Comparison of ENCODE assay signal across 8 cellular contexts in the genomic region with DNA sequence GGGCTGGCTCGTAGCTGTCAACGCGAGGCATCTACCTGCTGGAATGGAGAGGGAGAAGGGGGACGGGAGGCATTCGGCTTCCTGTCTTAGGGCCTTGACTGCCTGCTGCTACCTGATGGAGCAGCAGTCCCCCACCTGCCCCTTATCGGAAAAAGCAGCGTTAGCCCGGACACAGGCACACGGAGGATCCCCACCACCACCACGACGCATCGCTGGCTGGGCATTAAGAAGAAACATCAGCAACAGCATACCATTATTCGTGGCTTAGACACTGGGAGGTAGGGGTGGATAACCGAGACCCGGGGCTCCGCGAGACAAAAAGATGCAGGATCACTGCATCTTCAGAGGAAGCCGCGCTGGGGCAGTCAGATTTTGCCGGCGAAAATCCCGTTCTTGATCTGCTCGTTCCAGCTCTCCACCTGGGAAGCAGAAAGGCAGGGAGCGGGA. TPM values are rescaled to one million over a fixed set of nuclear protein-coding genes. Genes with fewer than 3 reads are reported as not detected.
DNase-seq lines count a peak whose midpoint lies in the region; ATAC-seq, FAIRE-seq and TF ChIP-seq lines count a peak whose summit lies in the region.

No MANE protein-coding gene starts in this region.

- H3K4me1 Mint-ChIP-seq in activated CD4-positive, alpha-beta T cell treated with anti-CD3 and anti-CD28 coated beads for 36 hours = peaks cover 13% of the 10 kb centered on the region
- H3K4me1 Mint-ChIP-seq in activated T-helper 2 cell treated with anti-CD3 and anti-CD28 coated beads, Interferon-gamma antibody, Interleukin-2, Interleukin-4, amounts not matched to agents 10 μg/mL and 5 μg/mL and 100 μg/mL, durations not matched to agents 14 hours and 24 hours and 36 hours (ENCODE audit: low read depth) = no peaks in the 10 kb centered on the region
- H3K4me1 Mint-ChIP-seq in immature natural killer cell = peaks cover 17% of the 10 kb centered on the region in 2 donors

- intact Hi-C loops in activated CD4-positive, alpha-beta T cell treated with anti-CD3 and anti-CD28 coated beads for 36 hours (cut with DNase I, micrococcal nuclease) = loop anchor here in 1 of 2 experiments (5.0 kb wide), 1 partner anchor 89 kb away; a partner anchor contains a TSS
- intact Hi-C loops in activated T-helper 2 cell treated with anti-CD3 and anti-CD28 coated beads, Interferon-gamma antibody, Interleukin-2, Interleukin-4, amounts not matched to agents 10 μg/mL and 5 μg/mL and 100 μg/mL, durations not matched to agents 14 hours and 24 hours and 36 hours (cut with micrococcal nuclease) = no loop called here

- no peak for TF ChIP-seq CTCF in D721Med (IDR thresholded peaks at IDR 0.05; ENCODE audit: insufficient read depth, missing control alignments)

- no peak for ATAC-seq in activated CD4-positive, alpha-beta T cell treated with anti-CD3 and anti-CD28 coated beads for 36 hours
- ATAC-seq in GM21825 (IDR thresholded peaks at IDR 0.05; ENCODE audit: unreplicated experiment) = no peak

- H3K27ac Mint-ChIP-seq in activated CD4-positive, alpha-beta T cell treated with anti-CD3 and anti-CD28 coated beads for 36 hours = no peak overlapping the region
- no peak overlapping the region for H3K27ac Mint-ChIP-seq in activated T-helper 2 cell treated with anti-CD3 and anti-CD28 coated beads, Interferon-gamma antibody, Interleukin-2, Interleukin-4, amounts not matched to agents 10 μg/mL and 5 μg/mL and 100 μg/mL, durations not matched to agents 14 hours and 24 hours and 36 hours
- H3K27ac Mint-ChIP-seq in immature natural killer cell = peak overlapping the region in 1 of 6 donors; percentile 27

- H3K9me3 Mint-ChIP-seq in activated CD4-positive, alpha-beta T cell treated with anti-CD3 and anti-CD28 coated beads for 36 hours (ENCODE audit: low read depth) = no peaks in the 10 kb centered on the region
- H3K9me3 Mint-ChIP-seq in activated T-helper 2 cell treated with anti-CD3 and anti-CD28 coated beads, Interferon-gamma antibody, Interleukin-2, Interleukin-4, amounts not matched to agents 10 μg/mL and 5 μg/mL and 100 μg/mL, durations not matched to agents 14 hours and 24 hours and 36 hours = no peaks in the 10 kb centered on the region
- no peaks in the 10 kb centered on the region for H3K9me3 Mint-ChIP-seq in immature natural killer cell

- peaks cover 0 to 10% (median 9%) of the 10 kb centered on the region in 5 donors for H3K4me1 ChIP-seq in subcutaneous abdominal adipose tissue (ENCODE audit: control insufficient read depth in 5 of 5, insufficient read depth in 5 of 5, low read length in 5 of 5)

- no peak for FAIRE-seq in D721Med (lab: Jason Lieb, UNC)

- peaks cover 42% of the 10 kb centered on the region for H3K27me3 Mint-ChIP-seq in activated CD4-positive, alpha-beta T cell treated with anti-CD3 and anti-CD28 coated beads for 36 hours
- H3K27me3 Mint-ChIP-seq in activated T-helper 2 cell treated with anti-CD3 and anti-CD28 coated beads, Interferon-gamma antibody, Interleukin-2, Interleukin-4, amounts not matched to agents 10 μg/mL and 5 μg/mL and 100 μg/mL, durations not matched to agents 14 hours and 24 hours and 36 hours (ENCODE audit: low read depth) = peaks cover 46% of the 10 kb centered on the region
- H3K27me3 Mint-ChIP-seq in immature natural killer cell (ENCODE audit: low read depth in 3 of 3) = peaks cover 4 to 16% (median 13%) of the 10 kb centered on the region in 3 donors

- no peak overlapping the region for H3K27ac ChIP-seq in subcutaneous abdominal adipose tissue (ENCODE audit: low read depth, low read length)

- H3K4me3 Mint-ChIP-seq in activated CD4-positive, alpha-beta T cell treated with anti-CD3 and anti-CD28 coated beads for 36 hours = peak overlapping the region; percentile 63
- H3K4me3 Mint-ChIP-seq in activated T-helper 2 cell treated with anti-CD3 and anti-CD28 coated beads, Interferon-gamma antibody, Interleukin-2, Interleukin-4, amounts not matched to agents 10 μg/mL and 5 μg/mL and 100 μg/mL, durations not matched to agents 14 hours and 24 hours and 36 hours (ENCODE audit: low read depth) = peak overlapping the region; percentile 64
- H3K4me3 Mint-ChIP-seq in immature natural killer cell = peak overlapping the region; percentile 75 to 90 (median 81)

- CTCF ChIA-PET in activated CD4-positive, alpha-beta T cell treated with anti-CD3 and anti-CD28 coated beads for 36 hours (lab: Charles Lee) = interaction anchor here (0.6 kb wide), 2 partner anchors 9 to 52 kb away, joined by 3 to 6 read pairs; no protein-coding TSS in a partner anchor

- H3K36me3 ChIP-seq in subcutaneous abdominal adipose tissue (ENCODE audit: control insufficient read depth in 5 of 5, insufficient read depth in 5 of 5, low read length in 5 of 5) = peaks cover 0 to 3% (median 0%) of the 10 kb centered on the region in 5 donors

- POLR2A ChIA-PET in activated CD4-positive, alpha-beta T cell treated with anti-CD3 and anti-CD28 coated beads for 36 hours (lab: Charles Lee) = no interaction called here

- DNase-seq in activated CD4-positive, alpha-beta T cell treated with anti-CD3 and anti-CD28 coated beads for 36 hours = no peak
- no peak for DNase-seq in activated CD4-positive, alpha-beta T cell treated with anti-CD3 and anti-CD28 coated beads for 4 hours
- DNase-seq in activated T-helper 2 cell treated with anti-CD3 and anti-CD28 coated beads, Interferon-gamma antibody, Interleukin-2, Interleukin-4, amounts not matched to agents 10 μg/mL and 5 μg/mL and 100 μg/mL, durations not matched to agents 14 hours and 24 hours and 36 hours (ENCODE audit: low spot score) = no peak
- no peak for DNase-seq in immature natural killer cell
- DNase-seq in D721Med (ENCODE audit: insufficient read length, low spot score) = no peak
- no peak for DNase-seq in NCI-H2171 treated with DMSO at 0.1 percent for 48 hours (lab: John Stamatoyannopoulos, UW)

- H3K27me3 ChIP-seq in subcutaneous abdominal adipose tissue (ENCODE audit: control insufficient read depth in 5 of 5, insufficient read depth in 4 of 5, low read length in 5 of 5) = peaks cover 26 to 51% (median 42%) of the 10 kb centered on the region in 5 donors

- H3K9me3 ChIP-seq in subcutaneous abdominal adipose tissue (ENCODE audit: control insufficient read depth in 5 of 5, low read length in 5 of 5) = no peaks in the 10 kb centered on the region

- H3K9ac ChIP-seq in subcutaneous abdominal adipose tissue (ENCODE audit: low read length in 5 of 5) = no peak overlapping the region

- no peaks in the 10 kb centered on the region for H3K36me3 Mint-ChIP-seq in activated CD4-positive, alpha-beta T cell treated with anti-CD3 and anti-CD28 coated beads for 36 hours (ENCODE audit: low read depth)
- H3K36me3 Mint-ChIP-seq in activated T-helper 2 cell treated with anti-CD3 and anti-CD28 coated beads, Interferon-gamma antibody, Interleukin-2, Interleukin-4, amounts not matched to agents 10 μg/mL and 5 μg/mL and 100 μg/mL, durations not matched to agents 14 hours and 24 hours and 36 hours (ENCODE audit: low read depth) = no peaks in the 10 kb centered on the region
- no peaks in the 10 kb centered on the region for H3K36me3 Mint-ChIP-seq in immature natural killer cell

- H3K4me3 ChIP-seq in subcutaneous abdominal adipose tissue (ENCODE audit: low read depth in 1 of 5, low read length in 5 of 5) = peak overlapping the region in 4 of 5 donors; percentile 2 to 57 (median 42)

RNA-seq across cellular contexts. Expression of a gene that starts 1.1 kb away (rescaled TPM):
- total RNA-seq in activated CD4-positive, alpha-beta T cell treated with anti-CD3 and anti-CD28 coated beads for 36 hours = under 1 TPM; 0.14 to 0.30 TPM
- total RNA-seq in activated T-helper 2 cell treated with anti-CD3 and anti-CD28 coated beads, Interferon-gamma antibody, Interleukin-2, Interleukin-4, amounts not matched to agents 10 μg/mL and 5 μg/mL and 100 μg/mL, durations not matched to agents 14 hours and 24 hours and 36 hours = 1.8 TPM in 1 of 2 replicates, not detected in the other
- polyA plus RNA-seq in immature natural killer cell = under 1 TPM in 1 of 3 donors, not detected in 2; 0.16 TPM

RNA-seq across cellular contexts. Expression of a gene that starts 9.7 kb away (rescaled TPM):
- total RNA-seq in activated CD4-positive, alpha-beta T cell treated with anti-CD3 and anti-CD28 coated beads for 36 hours = not detected
- not detected in 2 replicates for total RNA-seq in activated T-helper 2 cell treated with anti-CD3 and anti-CD28 coated beads, Interferon-gamma antibody, Interleukin-2, Interleukin-4, amounts not matched to agents 10 μg/mL and 5 μg/mL and 100 μg/mL, durations not matched to agents 14 hours and 24 hours and 36 hours
- polyA plus RNA-seq in immature natural killer cell = not detected

RNA-seq across cellular contexts. Expression of a gene that starts 13.7 kb away (rescaled TPM):
- total RNA-seq in activated CD4-positive, alpha-beta T cell treated with anti-CD3 and anti-CD28 coated beads for 36 hours = 10 to 100 TPM; 27.5 to 32.3 TPM
- total RNA-seq in activated T-helper 2 cell treated with anti-CD3 and anti-CD28 coated beads, Interferon-gamma antibody, Interleukin-2, Interleukin-4, amounts not matched to agents 10 μg/mL and 5 μg/mL and 100 μg/mL, durations not matched to agents 14 hours and 24 hours and 36 hours = 34.3 and 35.3 TPM in 2 replicates
- 1 to 10 TPM in 2 of 3 donors, under 1 TPM in 1; 0.79 to 2.2 (median 2.1) TPM for polyA plus RNA-seq in immature natural killer cell

RNA-seq across cellular contexts. Expression of a gene that starts 16.9 kb away (rescaled TPM):
- total RNA-seq in activated CD4-positive, alpha-beta T cell treated with anti-CD3 and anti-CD28 coated beads for 36 hours = under 1 TPM; 0.09 to 0.18 TPM
- total RNA-seq in activated T-helper 2 cell treated with anti-CD3 and anti-CD28 coated beads, Interferon-gamma antibody, Interleukin-2, Interleukin-4, amounts not matched to agents 10 μg/mL and 5 μg/mL and 100 μg/mL, durations not matched to agents 14 hours and 24 hours and 36 hours = 0.25 and 0.32 TPM in 2 replicates
- not detected for polyA plus RNA-seq in immature natural killer cell

RNA-seq across cellular contexts. Expression of a gene that starts 23.2 kb away (rescaled TPM):
- total RNA-seq in activated CD4-positive, alpha-beta T cell treated with anti-CD3 and anti-CD28 coated beads for 36 hours = not detected
- total RNA-seq in activated T-helper 2 cell treated with anti-CD3 and anti-CD28 coated beads, Interferon-gamma antibody, Interleukin-2, Interleukin-4, amounts not matched to agents 10 μg/mL and 5 μg/mL and 100 μg/mL, durations not matched to agents 14 hours and 24 hours and 36 hours = not detected in 2 replicates
- polyA plus RNA-seq in immature natural killer cell = not detected
